Comparison of ENCODE assay signal across 9 cellular contexts in the genomic region with DNA sequence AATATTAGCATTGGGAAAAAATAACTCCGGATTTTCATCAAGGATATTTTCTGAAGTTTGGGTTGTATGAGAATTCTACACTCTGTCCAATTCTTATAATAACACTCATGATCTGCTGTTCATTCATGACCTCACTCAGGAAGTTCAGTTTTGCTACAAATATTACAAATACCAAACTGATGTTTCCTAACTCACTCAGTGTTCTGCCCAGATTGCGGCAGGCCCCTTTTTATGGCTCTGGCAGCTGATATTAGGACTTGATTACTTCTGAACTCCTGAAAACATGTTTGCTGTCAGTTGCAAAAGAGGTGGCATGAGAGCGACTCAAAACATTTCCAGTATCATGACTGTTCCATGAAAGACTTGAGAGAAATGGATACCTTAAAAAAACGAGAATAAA.
DNase-seq lines count a peak whose midpoint lies in the region; ATAC-seq lines count a peak whose summit lies in the region.
"Had no signal": no experiment of that assay in that cellular context is flagged by ENCODE, and none has a peak within 500 bp of the region (broad histone marks: within the 10 kb centered on the region; RNA-seq: fewer than 3 reads in every experiment).

No MANE protein-coding gene starts in this region.

- no peaks in the 10 kb centered on the region for H3K27me3 Mint-ChIP-seq in CD4-positive, alpha-beta memory T cell
- H3K27me3 Mint-ChIP-seq: T-cell had no signal

- ATAC-seq in activated naive CD4-positive, alpha-beta T cell treated with anti-CD3 and anti-CD28 coated beads, Interleukin-2, amount 50 U/mL, for 72 hours, result no peak
- ATAC-seq: T-cell had no signal

- H3K4me3 Mint-ChIP-seq in CD4-positive, alpha-beta memory T cell, result no peak overlapping the region
- H3K4me3 Mint-ChIP-seq: T-cell had no signal

- H3K36me3 ChIP-seq in skeletal muscle tissue (ENCODE audit: control insufficient read depth in 3 of 3, insufficient read depth in 3 of 3, low read length in 3 of 3), result no peaks in the 10 kb centered on the region
- no peaks in the 10 kb centered on the region for H3K36me3 ChIP-seq in CD4-positive, alpha-beta memory T cell (ENCODE audit: insufficient read depth, low read length)

- CTCF ChIA-PET in CD4-positive, alpha-beta memory T cell (lab: Charles Lee; ENCODE audit: partially characterized antibody), result no interaction called here

- no peaks in the 10 kb centered on the region for H3K9me3 Mint-ChIP-seq in CD4-positive, alpha-beta memory T cell
- H3K9me3 Mint-ChIP-seq in activated naive CD4-positive, alpha-beta T cell treated with anti-CD3 and anti-CD28 coated beads, Interleukin-2, amount 50 U/mL, for 72 hours, result no peaks in the 10 kb centered on the region
- H3K9me3 Mint-ChIP-seq: T-cell had no signal

- H3K9me3 ChIP-seq in skeletal muscle tissue (ENCODE audit: control insufficient read depth in 3 of 3, low read length in 3 of 3), result no peaks in the 10 kb centered on the region
- H3K9me3 ChIP-seq in CD4-positive, alpha-beta memory T cell (ENCODE audit: control insufficient read depth in 1 of 2, low read length in 2 of 2), result no peaks in the 10 kb centered on the region

- DNase-seq in GM04504 (ENCODE audit: low read depth) (peak; percentile 81), astrocyte of the hippocampus (ENCODE audit: low read depth, low spot score) (peak; percentile 80), hepatic stellate cell (ENCODE audit: low spot score) (peak; percentile 66), MV-4-11 (lab: John Stamatoyannopoulos, UW) (no peak), G401 (ENCODE audit: low spot score) (no peak)
- DNase-seq in CD4-positive, alpha-beta memory T cell, result no peak
- DNase-seq in activated naive CD4-positive, alpha-beta T cell treated with anti-CD3 and anti-CD28 coated beads, Interleukin-2, amount 50 U/mL, for 72 hours (ENCODE audit: low spot score in 2 of 2), result no peak
- DNase-seq: T-cell had no signal

- peaks cover 6 to 11% (median 9%) of the 10 kb centered on the region in 3 donors for H3K4me1 ChIP-seq in skeletal muscle tissue (ENCODE audit: control insufficient read depth in 3 of 3, insufficient read depth in 3 of 3, low read length in 3 of 3)
- H3K4me1 ChIP-seq in CD4-positive, alpha-beta memory T cell (ENCODE audit: insufficient read depth, low read length), result no peaks in the 10 kb centered on the region

- POLR2A ChIA-PET in CD4-positive, alpha-beta memory T cell (lab: Charles Lee; ENCODE audit: partially characterized antibody), result no interaction called here

- intact Hi-C loops in CD4-positive, alpha-beta memory T cell (cut with micrococcal nuclease), result no loop called here

- H3K27me3 ChIP-seq in skeletal muscle tissue (ENCODE audit: control insufficient read depth in 3 of 3, insufficient read depth in 3 of 3, low read length in 3 of 3), result no peaks in the 10 kb centered on the region
- no peaks in the 10 kb centered on the region for H3K27me3 ChIP-seq in CD4-positive, alpha-beta memory T cell (ENCODE audit: insufficient read depth, low read length)

- H3K27ac ChIP-seq in skeletal muscle tissue (ENCODE audit: low read depth, low read length), result peak overlapping the region; percentile 55
- H3K27ac ChIP-seq in CD4-positive, alpha-beta memory T cell (ENCODE audit: low read depth, low read length), result no peak overlapping the region

- in situ Hi-C loops in G401 (cut with HindIII; ENCODE audit: low sequenced_read_pairs), result no loop called here

- no peak overlapping the region for H3K27ac Mint-ChIP-seq in CD4-positive, alpha-beta memory T cell
- H3K27ac Mint-ChIP-seq in activated naive CD4-positive, alpha-beta T cell treated with anti-CD3 and anti-CD28 coated beads, Interleukin-2, amount 50 U/mL, for 72 hours, result no peak overlapping the region
- H3K27ac Mint-ChIP-seq: T-cell had no signal

- no peak overlapping the region for H3K9ac ChIP-seq in skeletal muscle tissue (ENCODE audit: low read depth in 1 of 3, low read length in 3 of 3)

- H3K4me3 ChIP-seq in skeletal muscle tissue (ENCODE audit: low read length in 3 of 3), result no peak overlapping the region
- H3K4me3 ChIP-seq in CD4-positive, alpha-beta memory T cell (ENCODE audit: low read length in 2 of 2), result no peak overlapping the region

- H3K4me1 Mint-ChIP-seq in CD4-positive, alpha-beta memory T cell, result peaks cover 0 to 1% (median 0%) of the 10 kb centered on the region in 4 donors

- no peaks in the 10 kb centered on the region for H3K36me3 Mint-ChIP-seq in CD4-positive, alpha-beta memory T cell
- no peaks in the 10 kb centered on the region for H3K36me3 Mint-ChIP-seq in activated naive CD4-positive, alpha-beta T cell treated with anti-CD3 and anti-CD28 coated beads, Interleukin-2, amount 50 U/mL, for 72 hours
- H3K36me3 Mint-ChIP-seq: T-cell had no signal

Comparison
In these comparisons a context has a peak if more than half of its experiments do, and no peak if none do; other contexts are left out.
1. DNase-seq: peak in GM04504 (single experiment), astrocyte of the hippocampus (single experiment) and hepatic stellate cell (single experiment); none in MV-4-11 (single experiment), CD4-positive, alpha-beta memory T cell (0 of 5), G401 (single experiment) and activated naive CD4-positive, alpha-beta T cell treated with anti-CD3 and anti-CD28 coated beads, Interleukin-2, amount 50 U/mL, for 72 hours (0 of 2).